ENCODE assay signal across 1 cellular context in genomic region chr6:699319-699718, GRCh38.
TF ChIP-seq lines count a peak whose summit lies in the region.

No MANE protein-coding gene starts in this region.

TF ChIP-seq in H1, 55 proteins besides CTCF, POLR2A, EP300 and RAD21:
- TF ChIP-seq SIX5 (IDR thresholded peaks at IDR 0.05; ENCODE audit: low read depth, low read length) (no peak), BRCA1 (IDR thresholded peaks at IDR 0.05; ENCODE audit: low read depth, low read length) (no peak), FOSL1 (IDR thresholded peaks at IDR 0.05; ENCODE audit: insufficient read depth, low read depth, low read length) (no peak), EZH2 (IDR thresholded peaks at IDR 0.05; ENCODE audit: low read depth, low read length, severe bottlenecking) (no peak), BACH1 (IDR thresholded peaks at IDR 0.05; ENCODE audit: low read length) (no peak)
- TF ChIP-seq, protein P1, sequence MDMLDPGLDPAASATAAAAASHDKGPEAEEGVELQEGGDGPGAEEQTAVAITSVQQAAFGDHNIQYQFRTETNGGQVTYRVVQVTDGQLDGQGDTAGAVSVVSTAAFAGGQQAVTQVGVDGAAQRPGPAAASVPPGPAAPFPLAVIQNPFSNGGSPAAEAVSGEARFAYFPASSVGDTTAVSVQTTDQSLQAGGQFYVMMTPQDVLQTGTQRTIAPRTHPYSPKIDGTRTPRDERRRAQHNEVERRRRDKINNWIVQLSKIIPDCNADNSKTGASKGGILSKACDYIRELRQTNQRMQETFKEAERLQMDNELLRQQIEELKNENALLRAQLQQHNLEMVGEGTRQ (IDR thresholded peaks at IDR 0.05; ENCODE audit: low read length), result no peak
